ENCODE assay signal across 25 cellular contexts in genomic region chr12:104707179-104707578, GRCh38.
DNase-seq lines count a peak whose midpoint lies in the region; ATAC-seq, FAIRE-seq and TF ChIP-seq lines count a peak whose summit lies in the region.
"Had no signal": no experiment of that assay in that cellular context is flagged by ENCODE, and none has a peak within 500 bp of the region (broad histone marks: within the 10 kb centered on the region; RNA-seq: fewer than 3 reads in every experiment).

No MANE protein-coding gene starts in this region.

- no peak overlapping the region for H4K8ac ChIP-seq in H1 (ENCODE audit: extremely low read depth, insufficient read depth, low read length)

- H3K4me1 ChIP-seq in H1 (replicated peaks in 1 of 4; ENCODE audit: control insufficient read depth in 3 of 4, insufficient read depth in 4 of 4, low read length in 3 of 4) = peaks cover 10 to 35% (median 22%) of the 10 kb centered on the region in 4 experiments
- H3K4me1 ChIP-seq in small intestine (ENCODE audit: control insufficient read depth in 2 of 2, insufficient read depth in 1 of 2, low read depth in 1 of 2, low read length in 1 of 2) = no peaks in the 10 kb centered on the region
- H3K4me1 ChIP-seq: SJSA1 had no signal

- no peaks in the 10 kb centered on the region for H3K27me3 Mint-ChIP-seq in stimulated activated naive CD8-positive, alpha-beta T cell treated with anti-CD3 and anti-CD28 coated beads, Interleukin-15, Interleukin-2, amounts not matched to agents 100 ng/mL and 50 ng/mL, for 24 hours
- no peaks in the 10 kb centered on the region for H3K27me3 Mint-ChIP-seq in stimulated activated naive CD8-positive, alpha-beta T cell treated with anti-CD3 and anti-CD28 coated beads, Interleukin-15, amount 100 ng/mL, for 72 hours
- H3K27me3 Mint-ChIP-seq in activated CD4-positive, alpha-beta memory T cell treated with anti-CD3 and anti-CD28 coated beads for 36 hours = no peaks in the 10 kb centered on the region
- H3K27me3 Mint-ChIP-seq: naive B cell had no signal

- H3K27me3 ChIP-seq in H1 (replicated peaks in 1 of 4; ENCODE audit: control insufficient read depth in 3 of 4, extremely low read depth in 1 of 4, insufficient read depth in 3 of 4, low read length in 3 of 4) = no peaks in the 10 kb centered on the region
- H3K27me3 ChIP-seq in small intestine (ENCODE audit: control insufficient read depth in 2 of 2, insufficient read depth in 2 of 2, low read length in 2 of 2) = no peaks in the 10 kb centered on the region
- H3K27me3 ChIP-seq: BLaER1 treated with 17β-estradiol and CSF1 and Interleukin-3, amounts not matched to agents 10 nM and 100 nM; SJSA1; upper lobe of right lung had no signal

- no peak overlapping the region for H3K14ac ChIP-seq in H1 (ENCODE audit: insufficient read length)

- no peak overlapping the region; the same call in 1 of the 2 replicates for H2BK5ac ChIP-seq in H1 (ENCODE audit: low read depth, low read length)

- H2BK120ac ChIP-seq in H1 (replicated peaks; ENCODE audit: low read depth, low read length) = no peak overlapping the region

- no peak for TF ChIP-seq RAD21 in H1 (IDR thresholded peaks at IDR 0.05 in 1 of 2, conservative IDR thresholded peaks at IDR 0.05 in 1 of 2; ENCODE audit: low read depth in 2 of 2, low read length in 2 of 2)

- peak overlapping the region; percentile 37 for H3K27ac Mint-ChIP-seq in stimulated activated naive CD8-positive, alpha-beta T cell treated with anti-CD3 and anti-CD28 coated beads, Interleukin-15, Interleukin-2, amounts not matched to agents 100 ng/mL and 50 ng/mL, for 24 hours
- H3K27ac Mint-ChIP-seq in stimulated activated naive CD8-positive, alpha-beta T cell treated with anti-CD3 and anti-CD28 coated beads, Interleukin-15, amount 100 ng/mL, for 72 hours = no peak overlapping the region
- peak overlapping the region; percentile 35 for H3K27ac Mint-ChIP-seq in activated CD4-positive, alpha-beta memory T cell treated with anti-CD3 and anti-CD28 coated beads for 36 hours
- H3K27ac Mint-ChIP-seq: T-helper 1 cell treated with Interleukin-12 subunit alpha and Interleukin-12 subunit beta and Interleukin-4 antibody, amounts not matched to agents 30 μg/mL and 1 μg/mL, for 36 hours had no signal

- H3K27ac ChIP-seq in H1 (ENCODE audit: low read depth, low read length) (no peak overlapping the region), small intestine (ENCODE audit: low read depth in 1 of 2, low read length in 1 of 2) (no peak overlapping the region)
- H3K27ac ChIP-seq: BLaER1 treated with 17β-estradiol and CSF1 and Interleukin-3, amounts not matched to agents 10 nM and 100 nM; left ventricle myocardium inferior; SJSA1; upper lobe of right lung had no signal

- H3K79me1 ChIP-seq in H1 (ENCODE audit: low read depth, low read length) = no peaks in the 10 kb centered on the region

- H3K4ac ChIP-seq in H1 (replicated peaks; ENCODE audit: insufficient read length, low read depth, low read length) = no peak overlapping the region

- no peak for ATAC-seq in stimulated activated naive CD8-positive, alpha-beta T cell treated with anti-CD3 and anti-CD28 coated beads, Interleukin-15, amount 100 ng/mL, for 72 hours
- ATAC-seq in HG03139 (IDR thresholded peaks at IDR 0.05; ENCODE audit: unreplicated experiment) = no peak
- ATAC-seq: activated CD4-positive, CD25-positive, alpha-beta regulatory T cell treated with anti-CD3 and anti-CD28 coated beads, Interleukin-2, amount 50 U/mL, for 24 hours; upper lobe of right lung had no signal

- no peak for TF ChIP-seq POLR2A in H1 (IDR thresholded peaks at IDR 0.05; ENCODE audit: control extremely low read depth in 1 of 2, low read depth in 2 of 2, low read length in 2 of 2)

- no peaks in the 10 kb centered on the region for H3K23me2 ChIP-seq in H1 (ENCODE audit: low read depth, low read length)

- H2BK15ac ChIP-seq in H1 (ENCODE audit: low read length) = no peak overlapping the region

- H3K4me3 ChIP-seq in H1 (ENCODE audit: extremely low read depth in 1 of 4, insufficient read depth in 2 of 4, low read depth in 3 of 4, low read length in 4 of 4) = no peak overlapping the region
- H3K4me3 ChIP-seq in small intestine (ENCODE audit: low read depth in 1 of 2, low read length in 2 of 2) = no peak overlapping the region
- H3K4me3 ChIP-seq: BLaER1 treated with 17β-estradiol and CSF1 and Interleukin-3, amounts not matched to agents 10 nM and 100 nM; left ventricle myocardium inferior; SJSA1; upper lobe of right lung had no signal

- no peak for TF ChIP-seq EP300 in H1 (IDR thresholded peaks at IDR 0.05; ENCODE audit: borderline replicate concordance in 1 of 2, low read depth in 2 of 2, low read length in 2 of 2)

- WGBS in H1 (ENCODE audit: extremely low coverage in 1 of 2, insufficient coverage in 1 of 2, insufficient read length in 1 of 2, insufficient replicate concordance in 2 of 2, low coverage in 1 of 2, low lambda C conversion rate in 2 of 2, missing lambda C conversion rate in 1 of 2), 2 experiments = 92% methylated on average over 4 of the region's 4 CpGs; no CpG with 5 or more reads in 1 of the 2 experiments
- WGBS in small intestine, 3 donors = 19 to 52% (median 33%) methylated on average over 4 of the region's 4 CpGs

- no peak overlapping the region; a peak in 1 of 4 replicates for H3K4me2 ChIP-seq in H1 (ENCODE audit: insufficient read depth in 1 of 2, low read depth in 2 of 2, low read length in 2 of 2)
- H3K4me2 ChIP-seq: BLaER1 treated with 17β-estradiol and CSF1 and Interleukin-3, amounts not matched to agents 10 nM and 100 nM had no signal

- H2BK12ac ChIP-seq in H1 (ENCODE audit: low read depth, low read length) = 0 out of 2 replicates have a peak overlapping the region, but pooled peaks have one; percentile 55

- no peak overlapping the region for H4K91ac ChIP-seq in H1 (replicated peaks; ENCODE audit: insufficient read length, low read length)

- peaks cover 0 to 3% of the 10 kb centered on the region in 2 experiments for H4K20me1 ChIP-seq in H1 (replicated peaks in 1 of 2; ENCODE audit: control insufficient read depth in 1 of 2, insufficient read depth in 2 of 2, low read length in 2 of 2)

- H3K9me3 Mint-ChIP-seq in stimulated activated naive CD8-positive, alpha-beta T cell treated with anti-CD3 and anti-CD28 coated beads, Interleukin-15, Interleukin-2, amounts not matched to agents 100 ng/mL and 50 ng/mL, for 24 hours = no peaks in the 10 kb centered on the region
- no peaks in the 10 kb centered on the region for H3K9me3 Mint-ChIP-seq in stimulated activated naive CD8-positive, alpha-beta T cell treated with anti-CD3 and anti-CD28 coated beads, Interleukin-15, amount 100 ng/mL, for 72 hours
- H3K9me3 Mint-ChIP-seq in activated CD4-positive, alpha-beta memory T cell treated with anti-CD3 and anti-CD28 coated beads for 36 hours = no peaks in the 10 kb centered on the region
- H3K9me3 Mint-ChIP-seq: naive B cell; T-helper 1 cell treated with Interleukin-12 subunit alpha and Interleukin-12 subunit beta and Interleukin-4 antibody, amounts not matched to agents 30 μg/mL and 1 μg/mL, for 36 hours had no signal

- H3K23ac ChIP-seq in H1 (ENCODE audit: insufficient read length) = no peak overlapping the region

- no peak overlapping the region for H4K5ac ChIP-seq in H1 (ENCODE audit: insufficient read length, low read depth, low read length)

- H3K36me3 Mint-ChIP-seq in stimulated activated naive CD8-positive, alpha-beta T cell treated with anti-CD3 and anti-CD28 coated beads, Interleukin-15, Interleukin-2, amounts not matched to agents 100 ng/mL and 50 ng/mL, for 24 hours (ENCODE audit: low read depth) = no peaks in the 10 kb centered on the region
- H3K36me3 Mint-ChIP-seq in activated CD4-positive, alpha-beta memory T cell treated with anti-CD3 and anti-CD28 coated beads for 36 hours = peaks cover 4% of the 10 kb centered on the region

- intact Hi-C loops in activated CD4-positive, alpha-beta memory T cell treated with anti-CD3 and anti-CD28 coated beads for 36 hours (cut with micrococcal nuclease) = no loop called here

- peaks cover 39% of the 10 kb centered on the region for H3K4me1 Mint-ChIP-seq in stimulated activated naive CD8-positive, alpha-beta T cell treated with anti-CD3 and anti-CD28 coated beads, Interleukin-15, Interleukin-2, amounts not matched to agents 100 ng/mL and 50 ng/mL, for 24 hours (ENCODE audit: low read depth)
- H3K4me1 Mint-ChIP-seq in stimulated activated naive CD8-positive, alpha-beta T cell treated with anti-CD3 and anti-CD28 coated beads, Interleukin-15, amount 100 ng/mL, for 72 hours = peaks cover 56% of the 10 kb centered on the region
- H3K4me1 Mint-ChIP-seq in activated CD4-positive, alpha-beta memory T cell treated with anti-CD3 and anti-CD28 coated beads for 36 hours (ENCODE audit: low read depth) = peaks cover 64% of the 10 kb centered on the region

- H3K18ac ChIP-seq in H1 (ENCODE audit: extremely low read depth, low read length) = no peak overlapping the region

- no peaks in the 10 kb centered on the region for H3K36me3 ChIP-seq in H1 (ENCODE audit: control insufficient read depth in 2 of 4, insufficient read depth in 4 of 4, low read length in 3 of 4)
- H3K36me3 ChIP-seq in small intestine (ENCODE audit: control insufficient read depth in 2 of 2, insufficient read depth in 2 of 2, low read length in 2 of 2) = no peaks in the 10 kb centered on the region
- H3K36me3 ChIP-seq: left ventricle myocardium inferior, SJSA1, upper lobe of right lung had no signal

- H3K56ac ChIP-seq in H1 (replicated peaks; ENCODE audit: insufficient read length, low read depth, low read length) = no peak overlapping the region

- no peak for DNase-seq in stimulated activated naive CD8-positive, alpha-beta T cell treated with anti-CD3 and anti-CD28 coated beads, Interleukin-15, amount 100 ng/mL, for 72 hours
- DNase-seq in activated CD4-positive, alpha-beta memory T cell treated with anti-CD3 and anti-CD28 coated beads for 36 hours = no peak
- DNase-seq in H1 (ENCODE audit: low read depth in 1 of 2, low spot score in 2 of 2) = no peak
- no peak for DNase-seq in SKM-1 treated with dmso at 0.1 percent for 144 hours (lab: John Stamatoyannopoulos, UW; ENCODE audit: unreplicated experiment)
- DNase-seq in small intestine = no peak
- DNase-seq in GF-D8 (lab: John Stamatoyannopoulos, UW) = no peak
- DNase-seq: activated naive CD4-positive, alpha-beta T cell treated with anti-CD3 and anti-CD28 coated beads, Interleukin-2, amount 50 U/mL, for 16 hours; caudate nucleus; dermis blood vessel endothelial cell; islet precursor cell; Kasumi-1; left ventricle myocardium inferior; MV-4-11; naive B cell; NCI-H146; NCI-H446; NCI-H82; occipital lobe; upper lobe of right lung had no signal

- no peak overlapping the region for H2AK5ac ChIP-seq in H1 (ENCODE audit: low read depth, low read length)

- no peak overlapping the region for H3K4me3 Mint-ChIP-seq in stimulated activated naive CD8-positive, alpha-beta T cell treated with anti-CD3 and anti-CD28 coated beads, Interleukin-15, Interleukin-2, amounts not matched to agents 100 ng/mL and 50 ng/mL, for 24 hours
- no peak overlapping the region for H3K4me3 Mint-ChIP-seq in stimulated activated naive CD8-positive, alpha-beta T cell treated with anti-CD3 and anti-CD28 coated beads, Interleukin-15, amount 100 ng/mL, for 72 hours
- H3K4me3 Mint-ChIP-seq in activated CD4-positive, alpha-beta memory T cell treated with anti-CD3 and anti-CD28 coated beads for 36 hours = no peak overlapping the region
- H3K4me3 Mint-ChIP-seq: naive B cell; T-helper 1 cell treated with Interleukin-12 subunit alpha and Interleukin-12 subunit beta and Interleukin-4 antibody, amounts not matched to agents 30 μg/mL and 1 μg/mL, for 36 hours had no signal

- peaks cover 0 to 2% of the 10 kb centered on the region in 2 experiments; a peak in 1 of 4 replicates for H3K79me2 ChIP-seq in H1 (ENCODE audit: control insufficient read depth in 1 of 2, insufficient read depth in 2 of 2, low read length in 2 of 2)

- CTCF ChIA-PET in activated CD4-positive, alpha-beta memory T cell treated with anti-CD3 and anti-CD28 coated beads for 36 hours (lab: Charles Lee) = no interaction called here
- CTCF ChIA-PET in H1 (lab: Charles Lee; ENCODE audit: partially characterized antibody) = no interaction called here

- H3K9me3 ChIP-seq in H1 (ENCODE audit: insufficient read depth in 2 of 2, low read depth in 1 of 2, low read length in 1 of 2) (no peaks in the 10 kb centered on the region), small intestine (ENCODE audit: control insufficient read depth, low read depth) (no peaks in the 10 kb centered on the region)
- H3K9me3 ChIP-seq: BLaER1 treated with 17β-estradiol and CSF1 and Interleukin-3, amounts not matched to agents 10 nM and 100 nM; left ventricle myocardium inferior; SJSA1; upper lobe of right lung had no signal

- H3K9ac ChIP-seq in H1 (replicated peaks in 1 of 4; ENCODE audit: extremely low read depth in 1 of 4, low read depth in 3 of 4, low read length in 3 of 4) = no peak overlapping the region
- H3K9ac ChIP-seq: BLaER1 treated with 17β-estradiol and CSF1 and Interleukin-3, amounts not matched to agents 10 nM and 100 nM had no signal

- H2BK20ac ChIP-seq in H1 (ENCODE audit: low read length) = 0 out of 2 replicates have a peak overlapping the region, but pooled peaks have one; percentile 15

- FAIRE-seq in H1 (lab: Jason Lieb, UNC) (no peak), small intestine (lab: Jason Lieb, UNC) (no peak)

- POLR2A ChIA-PET in activated CD4-positive, alpha-beta memory T cell treated with anti-CD3 and anti-CD28 coated beads for 36 hours (lab: Charles Lee) = no interaction called here
- POLR2A ChIA-PET in H1 (lab: Charles Lee; ENCODE audit: partially characterized antibody) = no interaction called here

- no peak overlapping the region for H2AFZ ChIP-seq in H1 (ENCODE audit: low read length)

- no peak for TF ChIP-seq CTCF in H1 (IDR thresholded peaks at IDR 0.05; ENCODE audit: control extremely low read depth in 1 of 3, insufficient read depth in 1 of 3, low read depth in 1 of 3, low read length in 3 of 3)

Comparison
In these comparisons a context has a peak if more than half of its experiments do, and no peak if none do; other contexts are left out.
1. H3K27ac Mint-ChIP-seq: peak in stimulated activated naive CD8-positive, alpha-beta T cell treated with anti-CD3 and anti-CD28 coated beads, Interleukin-15, Interleukin-2, amounts not matched to agents 100 ng/mL and 50 ng/mL, for 24 hours (single experiment) and activated CD4-positive, alpha-beta memory T cell treated with anti-CD3 and anti-CD28 coated beads for 36 hours (single experiment); none in stimulated activated naive CD8-positive, alpha-beta T cell treated with anti-CD3 and anti-CD28 coated beads, Interleukin-15, amount 100 ng/mL, for 72 hours (0 of 2).